ENCODE assay signal across 8 cellular contexts in the genomic region with DNA sequence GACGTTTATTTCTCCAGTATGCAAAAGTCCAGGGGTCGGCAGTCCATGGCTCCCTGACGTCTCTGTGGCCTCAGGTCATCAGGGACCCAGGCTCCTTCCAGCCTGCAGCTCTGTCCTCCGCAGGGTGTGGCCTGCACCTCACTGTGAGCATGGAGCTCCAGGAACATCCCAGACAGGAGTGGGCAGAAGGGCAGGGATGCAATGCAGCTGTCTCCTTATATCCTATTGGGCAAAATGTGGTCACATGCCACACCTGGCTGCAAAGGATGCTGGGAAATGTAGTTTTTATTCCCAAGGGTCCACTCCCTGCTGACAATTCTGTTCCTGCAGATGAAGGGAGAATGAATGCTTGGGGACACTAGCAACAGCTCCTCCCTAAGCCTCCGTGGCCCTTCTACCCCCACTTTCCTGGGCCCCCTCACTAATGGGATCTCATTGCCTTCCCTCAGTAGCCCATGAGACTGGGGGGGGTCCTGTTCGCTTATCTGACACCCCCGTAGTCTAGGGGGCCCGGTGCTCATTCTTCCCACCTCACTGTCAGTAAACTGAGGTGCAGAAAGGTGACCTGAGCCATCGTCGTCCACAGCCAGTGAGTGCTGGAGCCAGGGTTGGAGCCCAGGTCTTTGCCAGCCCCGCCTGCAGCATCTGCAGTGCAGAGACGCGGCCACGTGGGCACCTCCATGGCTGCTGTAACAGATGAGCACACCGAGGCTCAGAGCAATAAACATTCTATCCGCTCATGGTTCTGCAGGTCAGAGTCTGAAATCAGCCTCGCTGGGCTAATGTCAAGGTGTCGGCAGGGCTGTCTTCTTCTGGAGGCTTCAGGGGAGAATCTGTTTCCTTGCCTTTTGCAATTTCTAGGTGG. TPM values are rescaled to one million over a fixed set of nuclear protein-coding genes. Genes with fewer than 3 reads are reported as not detected.
A peak's percentile ranks its signal among the peaks of the same experiment; 100 is the strongest.
DNase-seq lines count a peak whose midpoint lies in the region; ATAC-seq and TF ChIP-seq lines count a peak whose summit lies in the region.

No MANE protein-coding gene starts in this region.

- H3K4me1 ChIP-seq in stomach = peaks cover 4 to 17% (median 12%) of the 10 kb centered on the region in 4 donors

- no peak for TF ChIP-seq POLR2A in stomach (IDR thresholded peaks at IDR 0.05)

- no peak overlapping the region for H3K27ac ChIP-seq in stomach

- DNase-seq in NCI-H1417 (lab: John Stamatoyannopoulos, UW) = peak; percentile 18 to 81 (median 58)
- no peak for DNase-seq in NCI-H1417 treated with DMSO at 0.1 percent for 48 hours (lab: John Stamatoyannopoulos, UW)
- peak; percentile 68 for DNase-seq in M059J (ENCODE audit: low read depth)
- DNase-seq in SKM-1 treated with dmso at 0.1 percent for 144 hours (lab: John Stamatoyannopoulos, UW; ENCODE audit: unreplicated experiment) = peak; percentile 42
- DNase-seq in iris pigment epithelial cell (ENCODE audit: low read depth) = peak; percentile 49
- no peak for DNase-seq in stomach
- no peak for DNase-seq in omental fat pad (ENCODE audit: low spot score)

- no peak for TF ChIP-seq CTCF in stomach (IDR thresholded peaks at IDR 0.05)
- TF ChIP-seq CTCF in omental fat pad (IDR thresholded peaks at IDR 0.05) = no peak

- H3K27me3 ChIP-seq in stomach = no peaks in the 10 kb centered on the region

- intact Hi-C loops in stomach (cut with DNase I; ENCODE audit: low total_unique reads) = loop anchor here (10.0 kb wide), 1 partner anchor 99 kb away; no protein-coding TSS in a partner anchor

- ATAC-seq in HG03460 (IDR thresholded peaks at IDR 0.05; ENCODE audit: unreplicated experiment) = no peak
- no peak for ATAC-seq in omental fat pad (ENCODE audit: low FRiP score)

- H3K9me3 ChIP-seq in stomach = no peaks in the 10 kb centered on the region

- no peaks in the 10 kb centered on the region for H3K36me3 ChIP-seq in stomach

- H3K4me3 ChIP-seq in stomach = no peak overlapping the region

- TF ChIP-seq EP300 in stomach (IDR thresholded peaks at IDR 0.05) = no peak

- WGBS in stomach, 5 donors = 71 to 79% (median 78%) methylated on average over 11 to 18 of the region's 18 CpGs

RNA-seq across cellular contexts. Expression of a gene that starts 5.9 kb away (rescaled TPM):
- total RNA-seq in M059J (2014; rRNA removed; shearing (Covaris generic)) = 36.7 and 52.5 TPM in 2 replicates
- 10 to 100 TPM in 4 of 5 donors, not detected in 1; 11.4 to 53.6 (median 19.6) TPM for total RNA-seq in stomach
- polyA plus RNA-seq in stomach = 10 to 100 TPM; 20.5 to 33.6 (median 25.5) TPM
- total RNA-seq in omental fat pad = 10 to 100 TPM; 25.4 to 62.1 (median 33.8) TPM

RNA-seq across cellular contexts. Expression of a gene that starts 30.6 kb away (rescaled TPM):
- 7.6 and 11.0 TPM in 2 replicates for total RNA-seq in M059J (2014; rRNA removed; shearing (Covaris generic))
- 10 to 100 TPM in 4 of 5 donors, 1 to 10 TPM in 1; 1.2 to 73.7 (median 19.3) TPM for total RNA-seq in stomach
- polyA plus RNA-seq in stomach = 10 to 100 TPM in 2 of 3 donors, 1 to 10 TPM in 1; 9.0 to 13.9 (median 12.5) TPM
- 10 to 100 TPM; 12.2 to 20.5 (median 16.5) TPM for total RNA-seq in omental fat pad

Comparison
In these comparisons a context has a peak if more than half of its experiments do, and no peak if none do; other contexts are left out.
1. DNase-seq: peak in NCI-H1417 (3 of 3), M059J (single experiment), SKM-1 treated with dmso at 0.1 percent for 144 hours (single experiment) and iris pigment epithelial cell (single experiment); none in NCI-H1417 treated with DMSO at 0.1 percent for 48 hours (single experiment), stomach (single experiment) and omental fat pad (single experiment).